ENCODE assay signal across 8 cellular contexts in the genomic region with DNA sequence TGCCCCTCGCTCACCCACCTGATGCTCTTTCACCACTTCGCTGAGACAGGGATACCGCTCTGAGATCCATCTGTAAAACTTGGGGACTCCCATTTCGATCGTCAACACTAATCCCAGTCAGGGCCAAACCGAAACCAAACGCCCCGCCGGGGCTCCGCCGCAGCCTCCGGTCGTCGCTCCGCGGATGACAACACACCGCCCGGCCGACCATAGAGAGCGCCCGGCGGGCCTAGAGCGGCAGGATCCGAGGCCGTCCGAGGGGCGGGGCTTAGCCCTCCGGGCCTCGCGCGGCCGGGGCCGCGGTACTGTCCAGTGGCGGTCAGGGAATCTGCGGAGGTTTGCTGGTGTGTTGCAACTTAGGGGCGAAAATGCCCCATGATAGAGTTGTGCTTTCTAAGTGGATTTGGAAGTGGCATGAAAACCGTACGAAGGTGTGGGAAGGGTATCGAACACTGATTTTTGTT. TPM values are rescaled to one million over a fixed set of nuclear protein-coding genes. Genes with fewer than 3 reads are reported as not detected.
A peak's percentile ranks its signal among the peaks of the same experiment; 100 is the strongest.
DNase-seq lines count a peak whose midpoint lies in the region; ATAC-seq and TF ChIP-seq lines count a peak whose summit lies in the region.

A gene with protein sequence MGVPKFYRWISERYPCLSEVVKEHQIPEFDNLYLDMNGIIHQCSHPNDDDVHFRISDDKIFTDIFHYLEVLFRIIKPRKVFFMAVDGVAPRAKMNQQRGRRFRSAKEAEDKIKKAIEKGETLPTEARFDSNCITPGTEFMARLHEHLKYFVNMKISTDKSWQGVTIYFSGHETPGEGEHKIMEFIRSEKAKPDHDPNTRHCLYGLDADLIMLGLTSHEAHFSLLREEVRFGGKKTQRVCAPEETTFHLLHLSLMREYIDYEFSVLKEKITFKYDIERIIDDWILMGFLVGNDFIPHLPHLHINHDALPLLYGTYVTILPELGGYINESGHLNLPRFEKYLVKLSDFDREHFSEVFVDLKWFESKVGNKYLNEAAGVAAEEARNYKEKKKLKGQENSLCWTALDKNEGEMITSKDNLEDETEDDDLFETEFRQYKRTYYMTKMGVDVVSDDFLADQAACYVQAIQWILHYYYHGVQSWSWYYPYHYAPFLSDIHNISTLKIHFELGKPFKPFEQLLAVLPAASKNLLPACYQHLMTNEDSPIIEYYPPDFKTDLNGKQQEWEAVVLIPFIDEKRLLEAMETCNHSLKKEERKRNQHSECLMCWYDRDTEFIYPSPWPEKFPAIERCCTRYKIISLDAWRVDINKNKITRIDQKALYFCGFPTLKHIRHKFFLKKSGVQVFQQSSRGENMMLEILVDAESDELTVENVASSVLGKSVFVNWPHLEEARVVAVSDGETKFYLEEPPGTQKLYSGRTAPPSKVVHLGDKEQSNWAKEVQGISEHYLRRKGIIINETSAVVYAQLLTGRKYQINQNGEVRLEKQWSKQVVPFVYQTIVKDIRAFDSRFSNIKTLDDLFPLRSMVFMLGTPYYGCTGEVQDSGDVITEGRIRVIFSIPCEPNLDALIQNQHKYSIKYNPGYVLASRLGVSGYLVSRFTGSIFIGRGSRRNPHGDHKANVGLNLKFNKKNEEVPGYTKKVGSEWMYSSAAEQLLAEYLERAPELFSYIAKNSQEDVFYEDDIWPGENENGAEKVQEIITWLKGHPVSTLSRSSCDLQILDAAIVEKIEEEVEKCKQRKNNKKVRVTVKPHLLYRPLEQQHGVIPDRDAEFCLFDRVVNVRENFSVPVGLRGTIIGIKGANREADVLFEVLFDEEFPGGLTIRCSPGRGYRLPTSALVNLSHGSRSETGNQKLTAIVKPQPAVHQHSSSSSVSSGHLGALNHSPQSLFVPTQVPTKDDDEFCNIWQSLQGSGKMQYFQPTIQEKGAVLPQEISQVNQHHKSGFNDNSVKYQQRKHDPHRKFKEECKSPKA (N-terminal part only) (minus strand): TSS at position 186 of the 464 bp plus-strand sequence. CDS start 93 bp downstream, at position 93.

- ATAC-seq in GM18870 (IDR thresholded peaks at IDR 0.05; ENCODE audit: unreplicated experiment) = peak; percentile 33
- ATAC-seq in HG03135 (IDR thresholded peaks at IDR 0.05; ENCODE audit: unreplicated experiment) = peak; percentile 90

- H3K9me3 ChIP-seq in iPS-18a (ENCODE audit: control insufficient read depth, low read depth, low read length) = no peaks in the 10 kb centered on the region
- H3K9me3 ChIP-seq in skeletal muscle satellite cell (replicated peaks; ENCODE audit: low read length) = no peaks in the 10 kb centered on the region

- in situ Hi-C loops in ACHN (cut with HindIII; ENCODE audit: low pct_ligation_motif_present, low pct_unique_long_range_greater_than_20kb, low sequenced_read_pairs) = no loop called here
- in situ Hi-C loops in T47D (cut with HindIII; ENCODE audit: low pct_unique_long_range_greater_than_20kb, low sequenced_read_pairs) = no loop called here

- H3K9ac ChIP-seq in iPS-18a (ENCODE audit: low read length) (peak within 1 kb of the TSS; percentile 85), skeletal muscle satellite cell (ENCODE audit: low read depth, low read length) (peak within 1 kb of the TSS; percentile 100)

- H3K27me3 ChIP-seq in iPS-18a (ENCODE audit: control insufficient read depth, insufficient read depth, low read length) (no peaks in the 10 kb centered on the region), skeletal muscle satellite cell (ENCODE audit: control insufficient read depth, insufficient read depth, low read length) (no peaks in the 10 kb centered on the region)

- peaks cover 3% of the 10 kb centered on the region for H3K36me3 ChIP-seq in iPS-18a (ENCODE audit: control insufficient read depth, low read depth, low read length)
- H3K36me3 ChIP-seq in skeletal muscle satellite cell (ENCODE audit: insufficient read depth, low read length) = peaks cover 2% of the 10 kb centered on the region

- DNase-seq in ACHN = peak; percentile 93
- DNase-seq in NCI-H2196 treated with DMSO at 0.1 percent for 48 hours (lab: John Stamatoyannopoulos, UW; ENCODE audit: unreplicated experiment) = peak; percentile 89
- peak; percentile 93 to 97 for DNase-seq in T47D (ENCODE audit: low read depth in 1 of 2, low spot score in 1 of 2)

- peak within 1 kb of the TSS; percentile 79 for H3K4me2 ChIP-seq in skeletal muscle satellite cell (ENCODE audit: low read length)

- peak within 1 kb of the TSS; percentile 96 for H3K4me3 ChIP-seq in iPS-18a (ENCODE audit: low read length)
- H3K4me3 ChIP-seq in skeletal muscle satellite cell (ENCODE audit: low read length) = peak within 1 kb of the TSS; percentile 99

- no peak for TF ChIP-seq CTCF in VCaP (conservative IDR thresholded peaks at IDR 0.05)

- peaks cover 5% of the 10 kb centered on the region for H3K4me1 ChIP-seq in iPS-18a (ENCODE audit: control insufficient read depth, low read depth, low read length)
- peaks cover 18% of the 10 kb centered on the region for H3K4me1 ChIP-seq in skeletal muscle satellite cell (ENCODE audit: control insufficient read depth, insufficient read depth, low read length)

- peak within 1 kb of the TSS; percentile 91 for H3K27ac ChIP-seq in VCaP
- peak within 1 kb of the TSS; percentile 85 for H3K27ac ChIP-seq in iPS-18a (ENCODE audit: low read length)

RNA-seq across cellular contexts. Expression of the gene that starts here (rescaled TPM):
- total RNA-seq in skeletal muscle satellite cell (2012; rRNA removed) = 19.4 and 23.3 TPM in 2 replicates

Comparison
In these comparisons a context has a peak if more than half of its experiments do, and no peak if none do; other contexts are left out.
1. Peak in every context shown above with its lines: DNase-seq, ATAC-seq, H3K4me3 ChIP-seq and H3K27ac ChIP-seq.